Comparison of ENCODE assay signal across 23 cellular contexts in the genomic region with DNA sequence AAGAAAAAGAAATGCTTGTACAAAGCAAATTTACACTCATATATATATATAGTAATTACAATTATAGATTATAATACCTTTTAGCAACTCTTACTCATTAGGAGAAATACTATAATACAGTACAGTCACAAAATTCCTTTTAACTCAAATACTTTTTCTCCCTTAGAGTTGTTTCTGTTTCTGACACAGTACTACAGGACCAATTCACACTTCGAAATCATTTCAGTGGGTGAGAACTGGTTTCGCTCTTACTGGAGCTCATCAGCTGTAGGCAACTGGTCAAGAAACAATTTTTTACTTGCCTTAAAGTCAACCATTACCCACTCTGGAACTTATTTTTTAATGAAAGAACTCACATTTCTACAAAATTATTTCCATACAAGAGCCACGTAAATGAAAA. TPM values are rescaled to one million over a fixed set of nuclear protein-coding genes. Genes with fewer than 3 reads are reported as not detected.
"Had no signal": no experiment of that assay in that cellular context is flagged by ENCODE, and none has a peak within 500 bp of the region (broad histone marks: within the 10 kb centered on the region; RNA-seq: fewer than 3 reads in every experiment).

No MANE protein-coding gene starts in this region.

- H3K36me3 ChIP-seq: brain microvascular endothelial cell, neural progenitor cell, thyroid gland had no signal

- H3K27ac Mint-ChIP-seq: neural progenitor cell, T-helper 17 cell had no signal

- H3K27ac ChIP-seq: brain microvascular endothelial cell, foreskin keratinocyte, neural progenitor cell, thyroid gland had no signal

- H3K4me3 Mint-ChIP-seq: activated naive CD4-positive, alpha-beta T cell treated with anti-CD3 and anti-CD28 coated beads, Interleukin-2, amount 50 U/mL, for 24 hours; neural progenitor cell; T-helper 17 cell had no signal

- DNase-seq: activated effector memory CD4-positive, alpha-beta T cell treated with Interleukin-2 at 50 U/mL for 16 hours; activated T-cell treated with anti-CD3 and anti-CD28 coated beads, Interleukin-2, amount 50 U/mL, for 48 hours; aorta; brain microvascular endothelial cell; central memory CD4-positive, alpha-beta T cell; dermis blood vessel endothelial cell; effector CD8-positive, alpha-beta T cell; foreskin keratinocyte; naive B cell; posterior cingulate gyrus; small intestine; stimulated activated CD4-positive, alpha-beta T cell treated with anti-CD3 and anti-CD28 coated beads, Interleukin-2, amount 100 ng/mL, for 48 hours; stimulated activated CD8-positive, alpha-beta memory T cell treated with anti-CD3 and anti-CD28 coated beads, Interleukin-4, amount 100 ng/mL, for 48 hours; stimulated activated naive CD4-positive, alpha-beta T cell; SW 1271; T-helper 17 cell; thyroid gland had no signal

- ATAC-seq: foreskin keratinocyte, left lobe of liver, sciatic nerve, T-helper 17 cell had no signal

- H3K4me3 ChIP-seq: lung, neural progenitor cell, thyroid gland had no signal

- H3K27me3 Mint-ChIP-seq: activated naive CD4-positive, alpha-beta T cell treated with anti-CD3 and anti-CD28 coated beads, Interleukin-2, amount 50 U/mL, for 24 hours; naive B cell; T-helper 17 cell had no signal

- H3K9me3 ChIP-seq: thyroid gland had no signal

- H3K9me3 Mint-ChIP-seq: activated naive CD4-positive, alpha-beta T cell treated with anti-CD3 and anti-CD28 coated beads, Interleukin-2, amount 50 U/mL, for 24 hours had no signal

- H3K27me3 ChIP-seq: brain microvascular endothelial cell, foreskin keratinocyte, neural progenitor cell, thyroid gland had no signal

RNA-seq across cellular contexts. Expression of a gene that starts 11.2 kb away (rescaled TPM):
- total RNA-seq: kidney epithelial cell had no signal
